In genomic region chr3:141425523-141426233, GRCh38 we compare ENCODE assay signal across 2 cellular contexts.
A peak's percentile ranks its signal among the peaks of the same experiment; 100 is the strongest.
TF ChIP-seq lines count a peak whose summit lies in the region.

No MANE protein-coding gene starts in this region.

TF ChIP-seq in K562, 482 proteins besides CTCF, POLR2A, EP300 and RAD21:
- TF ChIP-seq ZNF133 (CRISPR knock-in tag; IDR thresholded peaks at IDR 0.05) (no peak), MYBL2 (IDR thresholded peaks at IDR 0.05; ENCODE audit: low read depth) (no peak), MYBL2 (CRISPR knock-in tag; IDR thresholded peaks at IDR 0.05; ENCODE audit: borderline replicate concordance) (no peak), PML (IDR thresholded peaks at IDR 0.05; ENCODE audit: low read length) (no peak), CREBBP (IDR thresholded peaks at IDR 0.05; ENCODE audit: low read depth, low read length) (no peak), ZNF184 (CRISPR knock-in tag; IDR thresholded peaks at IDR 0.05) (no peak), ZKSCAN1 (IDR thresholded peaks at IDR 0.05; ENCODE audit: low read depth, low read length) (no peak), ZNF395 (CRISPR knock-in tag; IDR thresholded peaks at IDR 0.05) (0 out of 2 replicates have a peak, but pooled peaks have one; percentile 2)

TF ChIP-seq in HepG2, 621 proteins besides CTCF, POLR2A, EP300 and RAD21:
- TF ChIP-seq ZBTB21 (CRISPR knock-in tag; IDR thresholded peaks at IDR 0.05), result peak; percentile 41; the same call in 1 of the 2 replicates
- TF ChIP-seq ZXDC (CRISPR knock-in tag; IDR thresholded peaks at IDR 0.05), result no peak
- TF ChIP-seq CREB1 (IDR thresholded peaks at IDR 0.05), result peak; percentile 16; the same call in 1 of the 2 replicates
- no peak for TF ChIP-seq CREB1 (CRISPR knock-in tag; IDR thresholded peaks at IDR 0.05)
